ENCODE assay signal across 8 cellular contexts in genomic region chr1:223244366-223245103, GRCh38.
DNase-seq lines count a peak whose midpoint lies in the region; ATAC-seq and TF ChIP-seq lines count a peak whose summit lies in the region.

No MANE protein-coding gene starts in this region.

- no peaks in the 10 kb centered on the region for H3K9me2 ChIP-seq in MM.1S (replicated peaks; ENCODE audit: insufficient read depth, low read length)

- no peak overlapping the region for H3K9ac ChIP-seq in MM.1S (ENCODE audit: low read length)

- CTCF ChIA-PET in BJ (lab: Yijun Ruan, JAX): interaction anchor here (0.7 to 0.9 kb wide), 2 partner anchors 115 to 120 kb away, joined by 3 to 4 read pairs; no protein-coding TSS in a partner anchor

- ATAC-seq in GM18873 (IDR thresholded peaks at IDR 0.05; ENCODE audit: low FRiP score, unreplicated experiment): peak; percentile 61
- no peak for ATAC-seq in HG02884 (IDR thresholded peaks at IDR 0.05; ENCODE audit: unreplicated experiment)

- H3K27ac ChIP-seq in esophagus muscularis mucosa (replicated peaks in 1 of 4) (no peak overlapping the region), MM.1S (ENCODE audit: low read length) (no peak overlapping the region)

- H3K27me3 ChIP-seq in BJ (ENCODE audit: control insufficient read depth, insufficient read depth, low read length) (peaks cover 5% of the 10 kb centered on the region; the same call in 1 of the 2 replicates), esophagus muscularis mucosa (no peaks in the 10 kb centered on the region), MM.1S (replicated peaks; ENCODE audit: insufficient read depth, low read length) (peaks cover 1% of the 10 kb centered on the region; the same call in 1 of the 2 replicates)

- no peak for TF ChIP-seq POLR2A in esophagus muscularis mucosa (IDR thresholded peaks at IDR 0.05; ENCODE audit: low read depth)

- TF ChIP-seq EP300 in esophagus muscularis mucosa (IDR thresholded peaks at IDR 0.05): no peak

- intact Hi-C loops in esophagus muscularis mucosa (cut with DNase I): no loop called here

- POLR2A ChIA-PET in BJ (lab: Charles Lee): no interaction called here

- TF ChIP-seq CTCF in BJ (IDR thresholded peaks at IDR 0.05; ENCODE audit: insufficient read depth, low read depth, low read length) (peak; percentile 17; the same call in 1 of the 2 replicates), esophagus muscularis mucosa (IDR thresholded peaks at IDR 0.05) (peak in 2 of 3 experiments; percentile 18 to 23), MM.1S (IDR thresholded peaks at IDR 0.05; ENCODE audit: low read length) (no peak; the same call in 1 of the 2 replicates)

- no peaks in the 10 kb centered on the region for H4K20me1 ChIP-seq in MM.1S (ENCODE audit: insufficient read depth, low read length)

- H3F3A ChIP-seq in MM.1S (ENCODE audit: insufficient read depth, low read length): peaks cover 17% of the 10 kb centered on the region

- H2AFZ ChIP-seq in MM.1S (ENCODE audit: low read length): no peak overlapping the region

- H3K4me2 ChIP-seq in MM.1S (ENCODE audit: low read depth, low read length): no peak overlapping the region

- no peaks in the 10 kb centered on the region for H3K79me2 ChIP-seq in MM.1S (ENCODE audit: low read length)

- H3K36me3 ChIP-seq in BJ (ENCODE audit: control insufficient read depth, insufficient read depth, low read length) (no peaks in the 10 kb centered on the region), esophagus muscularis mucosa (no peaks in the 10 kb centered on the region), MM.1S (replicated peaks; ENCODE audit: insufficient read depth, low read length) (no peaks in the 10 kb centered on the region)

- H3K4me1 ChIP-seq in esophagus muscularis mucosa (no peaks in the 10 kb centered on the region), MM.1S (ENCODE audit: low read length) (peaks cover 17% of the 10 kb centered on the region)

- DNase-seq in BJ (ENCODE audit: low read depth): no peak
- peak; percentile 2 for DNase-seq in MV-4-11 (lab: John Stamatoyannopoulos, UW)
- DNase-seq in esophagus muscularis mucosa (ENCODE audit: extremely low spot score): no peak
- DNase-seq in Kasumi-1 (lab: John Stamatoyannopoulos, UW): no peak
- DNase-seq in MM.1S: no peak
- no peak for DNase-seq in iPS-NIHi11 (ENCODE audit: low spot score)

- H3K4me3 ChIP-seq in BJ (ENCODE audit: low read depth, low read length): no peak overlapping the region
- H3K4me3 ChIP-seq in esophagus muscularis mucosa: no peak overlapping the region
- no peak overlapping the region for H3K4me3 ChIP-seq in MM.1S (ENCODE audit: low read length)

- WGBS in esophagus muscularis mucosa: 79% methylated on average over 4 of the region's 4 CpGs

- no peaks in the 10 kb centered on the region for H3K9me3 ChIP-seq in esophagus muscularis mucosa
- H3K9me3 ChIP-seq in MM.1S (replicated peaks; ENCODE audit: insufficient read depth, low read length): no peaks in the 10 kb centered on the region
